In the genomic region with DNA sequence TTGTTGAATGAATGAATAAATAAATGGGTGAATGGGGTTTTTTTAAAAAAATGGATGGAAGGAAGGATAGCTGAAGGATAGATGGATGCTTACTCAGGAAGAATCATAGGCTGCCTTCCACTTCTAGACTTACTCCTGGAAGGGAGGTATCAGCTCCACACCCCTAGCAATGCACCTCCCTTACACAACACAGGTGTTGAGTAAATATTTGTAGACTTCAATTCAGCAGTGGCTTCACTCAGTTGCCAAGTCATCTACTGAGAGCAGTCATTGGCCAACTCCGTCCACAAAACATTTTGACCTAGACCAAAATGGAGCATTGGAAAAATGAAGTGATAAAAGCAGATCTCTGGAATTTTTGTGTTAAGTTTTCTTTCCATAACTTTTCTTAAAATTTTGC, we compare ENCODE assay signal across 15 cellular contexts.
DNase-seq lines count a peak whose midpoint lies in the region; ATAC-seq and TF ChIP-seq lines count a peak whose summit lies in the region.
"Had no signal": no experiment of that assay in that cellular context is flagged by ENCODE, and none has a peak within 500 bp of the region (broad histone marks: within the 10 kb centered on the region; RNA-seq: fewer than 3 reads in every experiment).

No MANE protein-coding gene starts in this region.

- H3K36me3 ChIP-seq in left lung: no peaks in the 10 kb centered on the region
- H3K36me3 ChIP-seq: HAP-1 had no signal

- H3K9me3 Mint-ChIP-seq in osteocyte (ENCODE audit: unreplicated experiment): peaks cover 2% of the 10 kb centered on the region
- H3K9me3 Mint-ChIP-seq: CD4-positive, alpha-beta T cell had no signal

- H3K27me3 Mint-ChIP-seq in osteocyte (ENCODE audit: unreplicated experiment): peaks cover 11% of the 10 kb centered on the region

- DNase-seq in NCI-H510A treated with DMSO at 0.1 percent for 48 hours (lab: John Stamatoyannopoulos, UW) (peak; percentile 35), NCI-H510A (lab: John Stamatoyannopoulos, UW) (no peak), NCI-H2029 treated with DMSO at 0.1 percent for 48 hours (lab: John Stamatoyannopoulos, UW) (peak; percentile 22), left lung (no peak), cardiac septum (ENCODE audit: low spot score) (no peak), osteocyte (ENCODE audit: extremely low spot score, unreplicated experiment) (no peak)
- DNase-seq: AML-193; Caco-2; CD4-positive, alpha-beta T cell; GM23248 had no signal

- no peak overlapping the region for H3K27ac Mint-ChIP-seq in osteocyte (ENCODE audit: unreplicated experiment)
- H3K27ac Mint-ChIP-seq: CD4-positive, alpha-beta T cell had no signal

- no peak overlapping the region for H3K4me3 Mint-ChIP-seq in osteocyte (ENCODE audit: unreplicated experiment)
- H3K4me3 Mint-ChIP-seq: CD4-positive, alpha-beta T cell had no signal

- H3K27me3 ChIP-seq in left lung: no peaks in the 10 kb centered on the region

- no peaks in the 10 kb centered on the region for H3K36me3 Mint-ChIP-seq in osteocyte (ENCODE audit: unreplicated experiment)

- no peaks in the 10 kb centered on the region for H3K4me1 Mint-ChIP-seq in osteocyte (ENCODE audit: unreplicated experiment)

- intact Hi-C loops in left lung (cut with DNase I) (no loop called here), cardiac septum (cut with DNase I) (no loop called here)

- no peaks in the 10 kb centered on the region for H3K4me1 ChIP-seq in left lung
- H3K4me1 ChIP-seq: A549, Caco-2, HAP-1 had no signal

- TF ChIP-seq CTCF in left lung (IDR thresholded peaks at IDR 0.05) (no peak), osteocyte (IDR thresholded peaks at IDR 0.05) (no peak)

- no peaks in the 10 kb centered on the region for H3K9me3 ChIP-seq in left lung
- H3K9me3 ChIP-seq: Caco-2, HAP-1 had no signal

- H3K27ac ChIP-seq in left lung: no peak overlapping the region
- H3K27ac ChIP-seq: 22Rv1, A549, C4-2B, GM23248 had no signal

- no peak overlapping the region for H3K4me3 ChIP-seq in left lung
- H3K4me3 ChIP-seq: A549, GM23248, HAP-1 had no signal

- ATAC-seq in left lung: peak; percentile 80
- ATAC-seq in SK-N-SH treated with all-trans-retinoic acid at 6 μM for 48 hours: no peak
- ATAC-seq: A549 had no signal

TF ChIP-seq in SK-N-SH treated with all-trans-retinoic acid at 6 μM for 48 hours, 23 proteins besides CTCF, POLR2A, EP300 and RAD21:
- TF ChIP-seq, protein P1, sequence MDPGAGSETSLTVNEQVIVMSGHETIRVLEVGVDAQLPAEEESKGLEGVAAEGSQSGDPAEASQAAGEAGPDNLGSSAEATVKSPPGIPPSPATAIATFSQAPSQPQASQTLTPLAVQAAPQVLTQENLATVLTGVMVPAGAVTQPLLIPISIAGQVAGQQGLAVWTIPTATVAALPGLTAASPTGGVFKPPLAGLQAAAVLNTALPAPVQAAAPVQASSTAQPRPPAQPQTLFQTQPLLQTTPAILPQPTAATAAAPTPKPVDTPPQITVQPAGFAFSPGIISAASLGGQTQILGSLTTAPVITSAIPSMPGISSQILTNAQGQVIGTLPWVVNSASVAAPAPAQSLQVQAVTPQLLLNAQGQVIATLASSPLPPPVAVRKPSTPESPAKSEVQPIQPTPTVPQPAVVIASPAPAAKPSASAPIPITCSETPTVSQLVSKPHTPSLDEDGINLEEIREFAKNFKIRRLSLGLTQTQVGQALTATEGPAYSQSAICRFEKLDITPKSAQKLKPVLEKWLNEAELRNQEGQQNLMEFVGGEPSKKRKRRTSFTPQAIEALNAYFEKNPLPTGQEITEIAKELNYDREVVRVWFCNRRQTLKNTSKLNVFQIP (CRISPR knock-in tag; IDR thresholded peaks at IDR 0.05; ENCODE audit: borderline replicate concordance, low read depth): no peak
- TF ChIP-seq ZNF70 (CRISPR knock-in tag; IDR thresholded peaks at IDR 0.05) (no peak), ZC3H10 (CRISPR knock-in tag; IDR thresholded peaks at IDR 0.05) (no peak), CSDC2 (CRISPR knock-in tag; IDR thresholded peaks at IDR 0.05) (no peak), GLIS3 (CRISPR knock-in tag; IDR thresholded peaks at IDR 0.05) (no peak), ZNF565 (CRISPR knock-in tag; conservative IDR thresholded peaks at IDR 0.05; ENCODE audit: low read depth) (no peak), ARNTL (CRISPR knock-in tag; IDR thresholded peaks at IDR 0.05; ENCODE audit: borderline replicate concordance, low read depth) (no peak), ZFP3 (CRISPR knock-in tag; IDR thresholded peaks at IDR 0.05) (no peak), RARB (CRISPR knock-in tag; IDR thresholded peaks at IDR 0.05) (no peak)
- TF ChIP-seq, protein P2, sequence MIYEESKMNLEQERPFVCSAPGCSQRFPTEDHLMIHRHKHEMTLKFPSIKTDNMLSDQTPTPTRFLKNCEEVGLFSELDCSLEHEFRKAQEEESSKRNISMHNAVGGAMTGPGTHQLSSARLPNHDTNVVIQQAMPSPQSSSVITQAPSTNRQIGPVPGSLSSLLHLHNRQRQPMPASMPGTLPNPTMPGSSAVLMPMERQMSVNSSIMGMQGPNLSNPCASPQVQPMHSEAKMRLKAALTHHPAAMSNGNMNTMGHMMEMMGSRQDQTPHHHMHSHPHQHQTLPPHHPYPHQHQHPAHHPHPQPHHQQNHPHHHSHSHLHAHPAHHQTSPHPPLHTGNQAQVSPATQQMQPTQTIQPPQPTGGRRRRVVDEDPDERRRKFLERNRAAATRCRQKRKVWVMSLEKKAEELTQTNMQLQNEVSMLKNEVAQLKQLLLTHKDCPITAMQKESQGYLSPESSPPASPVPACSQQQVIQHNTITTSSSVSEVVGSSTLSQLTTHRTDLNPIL (CRISPR knock-in tag; IDR thresholded peaks at IDR 0.05; ENCODE audit: low read depth): no peak

Comparison
In these comparisons a context has a peak if more than half of its experiments do, and no peak if none do; other contexts are left out.
1. DNase-seq: peak in NCI-H510A treated with DMSO at 0.1 percent for 48 hours (single experiment) and NCI-H2029 treated with DMSO at 0.1 percent for 48 hours (single experiment); none in NCI-H510A (single experiment), left lung (0 of 2), cardiac septum (single experiment) and osteocyte (single experiment).